ENCODE assay signal across 9 cellular contexts in genomic region chr11:93330446-93330984, GRCh38. TPM values are rescaled to one million over a fixed set of nuclear protein-coding genes. Genes with fewer than 3 reads are reported as not detected.
DNase-seq lines count a peak whose midpoint lies in the region; ATAC-seq lines count a peak whose summit lies in the region.
"Had no signal": no experiment of that assay in that cellular context is flagged by ENCODE, and none has a peak within 500 bp of the region (broad histone marks: within the 10 kb centered on the region; RNA-seq: fewer than 3 reads in every experiment).

Gene DEUP1, plus strand, starts transcription at chr11:93330742. Its CDS starts 1,518 bp downstream, at chr11:93332260.

- peaks cover 2% of the 10 kb centered on the region for H3K36me3 Mint-ChIP-seq in activated CD8-positive, alpha-beta memory T cell treated with anti-CD3 and anti-CD28 coated beads, Interleukin-2, amount 10 ng/mL, durations not matched to agents 7 days and 5 days

- peak; percentile 62 for DNase-seq in DMS153 (lab: John Stamatoyannopoulos, UW)
- no peak for DNase-seq in activated CD8-positive, alpha-beta memory T cell treated with anti-CD3 and anti-CD28 coated beads, Interleukin-2, amount 10 ng/mL, durations not matched to agents 7 days and 5 days
- peak; percentile 75 for DNase-seq in Right ventricle myocardium inferior (ENCODE audit: missing footprints)
- DNase-seq in posterior cingulate gyrus, result peak in 8 of 10 donors; percentile 6 to 88 (median 48)
- no peak for DNase-seq in HPDE6-E6E7 (ENCODE audit: extremely low spot score)
- DNase-seq in mesenteric fat pad (ENCODE audit: low spot score), result no peak
- DNase-seq in SKM-1 (lab: John Stamatoyannopoulos, UW; ENCODE audit: unreplicated experiment), result no peak

- H3K27ac Mint-ChIP-seq in activated CD8-positive, alpha-beta memory T cell treated with anti-CD3 and anti-CD28 coated beads, Interleukin-2, amount 10 ng/mL, durations not matched to agents 7 days and 5 days, result no peak within 1 kb of the TSS
- H3K27ac Mint-ChIP-seq: activated naive CD4-positive, alpha-beta T cell treated with anti-CD3 and anti-CD28 coated beads, Interleukin-2, amount 50 U/mL, for 24 hours had no signal

- ATAC-seq in HG03354 (IDR thresholded peaks at IDR 0.05; ENCODE audit: poor library complexity, severe bottlenecking, unreplicated experiment) (peak; percentile 56), Right ventricle myocardium inferior (peak; percentile 59)
- peak; percentile 42 for ATAC-seq in activated CD8-positive, alpha-beta memory T cell treated with anti-CD3 and anti-CD28 coated beads, Interleukin-2, amount 10 ng/mL, durations not matched to agents 7 days and 5 days

- H3K27me3 Mint-ChIP-seq in activated CD8-positive, alpha-beta memory T cell treated with anti-CD3 and anti-CD28 coated beads, Interleukin-2, amount 10 ng/mL, durations not matched to agents 7 days and 5 days, result peaks cover 40% of the 10 kb centered on the region

- CTCF ChIA-PET in activated CD8-positive, alpha-beta memory T cell treated with anti-CD3 and anti-CD28 coated beads, Interleukin-2, amount 10 ng/mL, durations not matched to agents 7 days and 5 days (lab: Charles Lee), result no interaction called here

- no peaks in the 10 kb centered on the region for H3K9me3 Mint-ChIP-seq in activated CD8-positive, alpha-beta memory T cell treated with anti-CD3 and anti-CD28 coated beads, Interleukin-2, amount 10 ng/mL, durations not matched to agents 7 days and 5 days (ENCODE audit: low read depth)
- H3K9me3 Mint-ChIP-seq: activated naive CD4-positive, alpha-beta T cell treated with anti-CD3 and anti-CD28 coated beads, Interleukin-2, amount 50 U/mL, for 24 hours had no signal

- no peak within 1 kb of the TSS for H3K4me3 Mint-ChIP-seq in activated CD8-positive, alpha-beta memory T cell treated with anti-CD3 and anti-CD28 coated beads, Interleukin-2, amount 10 ng/mL, durations not matched to agents 7 days and 5 days
- H3K4me3 Mint-ChIP-seq: activated naive CD4-positive, alpha-beta T cell treated with anti-CD3 and anti-CD28 coated beads, Interleukin-2, amount 50 U/mL, for 24 hours had no signal

- H3K4me1 Mint-ChIP-seq in activated CD8-positive, alpha-beta memory T cell treated with anti-CD3 and anti-CD28 coated beads, Interleukin-2, amount 10 ng/mL, durations not matched to agents 7 days and 5 days, result peaks cover 5% of the 10 kb centered on the region

- intact Hi-C loops in Right ventricle myocardium inferior (cut with DNase I), result no loop called here
- intact Hi-C loops in posterior cingulate gyrus (cut with DNase I), result no loop called here

RNA-seq across cellular contexts. Expression of gene DEUP1, which starts in this region (rescaled TPM):
- total RNA-seq in activated CD8-positive, alpha-beta memory T cell treated with anti-CD3 and anti-CD28 coated beads, Interleukin-2, amount 10 ng/mL, durations not matched to agents 7 days and 5 days, result not detected
- not detected for total RNA-seq in Right ventricle myocardium inferior
- total RNA-seq in mesenteric fat pad, result not detected

Comparison
In these comparisons a context has a peak if more than half of its experiments do, and no peak if none do; other contexts are left out.
1. Peak in ATAC-seq in activated CD8-positive, alpha-beta memory T cell treated with anti-CD3 and anti-CD28 coated beads, Interleukin-2, amount 10 ng/mL, durations not matched to agents 7 days and 5 days; RNA of the gene not detected or under 1 TPM.
2. Peak in DNase-seq and ATAC-seq in Right ventricle myocardium inferior; RNA of the gene not detected or under 1 TPM.
3. DNase-seq: peak in DMS153 (single experiment) and posterior cingulate gyrus (8 of 10); none in activated CD8-positive, alpha-beta memory T cell treated with anti-CD3 and anti-CD28 coated beads, Interleukin-2, amount 10 ng/mL, durations not matched to agents 7 days and 5 days (single experiment), HPDE6-E6E7 (single experiment), mesenteric fat pad (single experiment) and SKM-1 (single experiment).
4. Peak in every context shown above with its lines, with median percentiles within 50 percentile points of each other: ATAC-seq.